Comparison of ENCODE assay signal across 8 cellular contexts in the genomic region with DNA sequence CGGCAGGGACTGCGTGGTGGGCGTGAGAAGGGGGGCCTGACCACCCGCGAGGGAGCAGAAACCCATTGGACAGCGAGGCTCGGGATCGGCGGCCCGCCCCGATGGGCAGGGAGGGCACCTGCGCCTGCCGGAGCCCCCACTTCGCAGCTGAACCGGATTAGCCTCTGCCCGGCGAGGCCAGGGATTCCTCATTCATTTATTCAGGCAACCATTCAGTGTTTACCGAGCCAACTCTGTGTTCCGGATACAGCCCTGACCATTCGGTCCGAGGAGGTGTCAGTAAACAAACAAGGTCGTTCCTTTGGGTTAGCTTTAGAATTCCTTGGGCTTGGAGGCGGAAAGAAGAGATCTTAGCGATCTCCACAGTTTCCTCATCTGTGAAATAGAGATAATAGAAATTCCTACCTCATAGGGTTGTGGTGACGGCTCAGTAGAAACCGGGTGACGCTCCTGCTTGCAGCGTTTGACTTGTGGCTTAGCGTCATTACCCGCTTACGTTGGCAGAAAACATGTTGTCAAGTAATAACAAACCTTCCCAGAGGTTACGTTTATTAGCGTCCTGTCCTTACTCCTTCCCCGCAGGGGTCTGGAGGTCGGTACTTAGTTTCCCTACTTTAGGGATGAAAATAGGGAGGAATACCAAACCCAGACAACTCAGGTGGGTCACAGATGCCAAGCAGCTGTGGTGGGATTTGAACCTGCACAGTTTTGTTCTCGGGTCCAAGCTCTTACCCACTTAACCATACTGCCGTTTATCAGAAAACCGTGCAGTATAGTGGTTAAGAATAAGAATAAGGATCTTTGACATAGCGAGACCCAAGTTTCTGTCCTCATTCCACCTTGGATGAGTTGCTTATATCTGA. TPM values are rescaled to one million over a fixed set of nuclear protein-coding genes. Genes with fewer than 3 reads are reported as not detected.
DNase-seq lines count a peak whose midpoint lies in the region; ATAC-seq and TF ChIP-seq lines count a peak whose summit lies in the region.

No MANE protein-coding gene starts in this region.

- no peaks in the 10 kb centered on the region for H3K27me3 Mint-ChIP-seq in chondrocyte (ENCODE audit: low read depth)

- peaks cover 4% of the 10 kb centered on the region for H3K36me3 Mint-ChIP-seq in chondrocyte (ENCODE audit: low read depth)

- H3K27ac Mint-ChIP-seq in chondrocyte (ENCODE audit: unreplicated experiment): peak overlapping the region; percentile 92

- ATAC-seq in GM18519 (IDR thresholded peaks at IDR 0.05; ENCODE audit: low FRiP score, unreplicated experiment) (peak; percentile 36), HG03196 (IDR thresholded peaks at IDR 0.05; ENCODE audit: unreplicated experiment) (peak; percentile 27)

- H3K9me3 Mint-ChIP-seq in chondrocyte (ENCODE audit: low read depth): no peaks in the 10 kb centered on the region

- peak overlapping the region; percentile 83 for H3K4me3 Mint-ChIP-seq in chondrocyte (ENCODE audit: unreplicated experiment)

- peak; percentile 36 for DNase-seq in 8988T
- DNase-seq in NCI-H345 treated with DMSO at 0.1 percent for 48 hours (lab: John Stamatoyannopoulos, UW; ENCODE audit: unreplicated experiment): peak; percentile 68
- peak; percentile 67 for DNase-seq in activated CD4-positive, CD25-positive, alpha-beta regulatory T cell treated with anti-CD3 and anti-CD28 coated beads, Interleukin-2, amount 50 U/mL, for 72 hours
- no peak for DNase-seq in chondrocyte (ENCODE audit: low spot score)
- peak; percentile 97 for DNase-seq in kidney tubule cell (ENCODE audit: low spot score)
- peak; percentile 32 to 49 for DNase-seq in stimulated activated CD4-positive, alpha-beta T cell treated with anti-CD3 and anti-CD28 coated beads, Interleukin-1b, Interleukin-23, amount 100 ng/mL, for 1 hour (ENCODE audit: low read depth in 2 of 2)

- H3K4me1 Mint-ChIP-seq in chondrocyte (ENCODE audit: low read depth): peaks cover 28% of the 10 kb centered on the region

- TF ChIP-seq CTCF in chondrocyte (IDR thresholded peaks at IDR 0.05): no peak

RNA-seq across cellular contexts. Expression of a gene that starts 0.9 kb away (rescaled TPM):
- 25.2 to 34.8 TPM (median 26.7 TPM) in 3 replicates for total RNA-seq in chondrocyte
